In the genomic region with DNA sequence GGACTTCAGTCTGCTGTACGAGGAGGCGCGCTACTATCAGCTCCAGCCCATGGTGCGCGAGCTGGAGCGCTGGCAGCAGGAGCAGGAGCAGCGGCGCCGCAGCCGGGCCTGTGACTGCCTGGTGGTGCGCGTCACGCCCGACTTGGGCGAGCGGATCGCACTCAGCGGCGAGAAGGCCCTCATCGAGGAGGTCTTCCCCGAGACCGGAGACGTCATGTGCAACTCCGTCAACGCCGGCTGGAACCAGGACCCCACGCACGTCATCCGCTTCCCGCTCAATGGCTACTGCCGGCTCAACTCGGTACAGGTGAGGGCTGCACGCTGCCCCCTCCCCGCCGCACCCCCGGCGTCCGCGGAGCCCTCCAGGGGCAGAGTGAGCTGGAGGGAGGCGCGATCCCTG, we compare ENCODE assay signal across 23 cellular contexts.
"Had no signal": no experiment of that assay in that cellular context is flagged by ENCODE, and none has a peak within 500 bp of the region (broad histone marks: within the 10 kb centered on the region; RNA-seq: fewer than 3 reads in every experiment).

No MANE protein-coding gene starts in this region.

- H3K4me3 ChIP-seq: SJCRH30 had no signal

- H3K4me1 Mint-ChIP-seq: activated naive CD8-positive, alpha-beta T cell treated with anti-CD3 and anti-CD28 coated beads, Interleukin-2, amount 50 U/mL, for 24 hours had no signal

- H3K27me3 Mint-ChIP-seq: activated CD8-positive, alpha-beta T cell treated with anti-CD3 and anti-CD28 coated beads for 36 hours; activated naive CD8-positive, alpha-beta T cell treated with anti-CD3 and anti-CD28 coated beads, Interleukin-2, amount 50 U/mL, for 24 hours; brain had no signal

- H3K27ac ChIP-seq: SJCRH30 had no signal

- H3K27me3 ChIP-seq: SJCRH30 had no signal

- H3K4me1 ChIP-seq: SJCRH30 had no signal

- H3K4me3 Mint-ChIP-seq: activated CD8-positive, alpha-beta T cell treated with anti-CD3 and anti-CD28 coated beads for 36 hours; activated naive CD8-positive, alpha-beta T cell treated with anti-CD3 and anti-CD28 coated beads, Interleukin-2, amount 50 U/mL, for 24 hours; brain; T-helper 1 cell treated with Interleukin-12 subunit alpha and Interleukin-12 subunit beta and Interleukin-4 antibody, amounts not matched to agents 30 μg/mL and 1 μg/mL, for 36 hours had no signal

- H3K9me3 ChIP-seq: SJCRH30 had no signal

- ATAC-seq: activated CD4-positive, CD25-positive, alpha-beta regulatory T cell treated with anti-CD3 and anti-CD28 coated beads, Interleukin-2, amount 50 U/mL, for 24 hours; activated CD8-positive, alpha-beta T cell treated with anti-CD3 and anti-CD28 coated beads for 36 hours; activated naive CD4-positive, alpha-beta T cell treated with anti-CD3 and anti-CD28 coated beads, Interleukin-2, amount 50 U/mL, for 72 hours; activated naive CD8-positive, alpha-beta T cell treated with anti-CD3 and anti-CD28 coated beads, Interleukin-2, amount 50 U/mL, for 24 hours; Panc1; Right ventricle myocardium inferior had no signal

- H3K36me3 Mint-ChIP-seq: activated naive CD4-positive, alpha-beta T cell treated with anti-CD3 and anti-CD28 coated beads, Interleukin-2, amount 50 U/mL, for 72 hours had no signal

- H3K9me3 Mint-ChIP-seq: activated CD8-positive, alpha-beta T cell treated with anti-CD3 and anti-CD28 coated beads for 36 hours; activated naive CD4-positive, alpha-beta T cell treated with anti-CD3 and anti-CD28 coated beads, Interleukin-2, amount 50 U/mL, for 72 hours; activated naive CD8-positive, alpha-beta T cell treated with anti-CD3 and anti-CD28 coated beads, Interleukin-2, amount 50 U/mL, for 24 hours; brain; T-helper 1 cell treated with Interleukin-12 subunit alpha and Interleukin-12 subunit beta and Interleukin-4 antibody, amounts not matched to agents 30 μg/mL and 1 μg/mL, for 36 hours had no signal

- DNase-seq: activated CD4-positive, alpha-beta T cell treated with anti-CD3 and anti-CD28 coated beads for 4 hours; activated CD8-positive, alpha-beta memory T cell treated with anti-CD3 and anti-CD28 coated beads, Interleukin-2, amount 50 U/mL, for 4 hours; activated CD8-positive, alpha-beta T cell treated with anti-CD3 and anti-CD28 coated beads for 36 hours; activated naive CD4-positive, alpha-beta T cell treated with Interleukin-2 at 50 U/mL for 16 hours; activated naive CD8-positive, alpha-beta T cell treated with anti-CD3 and anti-CD28 coated beads, Interleukin-2, amount 50 U/mL, for 24 hours; amniotic stem cell; KG1; NCI-H1092; NCI-H1417; NCI-H2029; NCI-H345; NCI-H510A; NCI-H526 treated with DMSO at 0.1 percent for 48 hours; NCI-H82; OCI-M1; RPMI8226; SJCRH30 had no signal
